In the genomic region with DNA sequence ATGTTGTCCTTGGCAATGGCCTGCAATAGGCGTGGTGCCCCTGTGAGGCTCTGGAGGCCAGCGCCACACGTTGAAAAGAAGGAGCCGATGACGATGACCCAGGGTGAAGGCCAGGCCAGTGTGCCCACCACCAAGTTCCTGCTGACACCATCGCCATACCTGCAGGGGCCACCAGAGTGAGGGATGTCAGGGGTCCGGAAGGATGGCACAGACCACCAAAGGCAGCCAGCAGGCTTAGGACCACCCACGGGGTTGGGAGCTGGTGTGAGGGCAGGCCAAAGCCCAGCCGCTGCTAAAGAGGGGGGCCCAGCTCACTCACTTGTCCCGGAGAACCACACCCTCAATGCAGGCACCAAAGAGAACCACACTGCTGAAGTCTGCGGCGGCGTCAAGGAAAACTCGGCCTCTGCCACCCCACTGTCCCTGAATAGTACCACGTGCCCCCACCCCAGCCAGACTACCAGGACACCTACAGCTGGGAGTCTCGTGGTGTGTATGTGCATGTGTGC, we compare ENCODE assay signal across 31 cellular contexts. TPM values are rescaled to one million over a fixed set of nuclear protein-coding genes. Genes with fewer than 3 reads are reported as not detected.
"Had no signal": no experiment of that assay in that cellular context is flagged by ENCODE, and none has a peak within 500 bp of the region (broad histone marks: within the 10 kb centered on the region; RNA-seq: fewer than 3 reads in every experiment).

No MANE protein-coding gene starts in this region.

- H3K4me3 ChIP-seq: PC-9, SJCRH30, SK-N-MC had no signal

- H3K9me3 ChIP-seq: SJCRH30 had no signal

- ATAC-seq: activated CD4-positive, alpha-beta T cell treated with anti-CD3 and anti-CD28 coated beads for 36 hours; activated CD4-positive, CD25-positive, alpha-beta regulatory T cell treated with anti-CD3 and anti-CD28 coated beads, Interleukin-2, amount 50 U/mL, for 24 hours; activated CD8-positive, alpha-beta T cell treated with anti-CD3 and anti-CD28 coated beads, Interleukin-2, amount 10 ng/mL, durations not matched to agents 7 days and 5 days; activated naive CD8-positive, alpha-beta T cell treated with anti-CD3 and anti-CD28 coated beads, Interleukin-2, amount 50 U/mL, for 24 hours had no signal

- H3K9ac ChIP-seq: KMS-11 had no signal

- H3K27me3 ChIP-seq: SJCRH30 had no signal

- H3K27ac ChIP-seq: KMS-11, PC-9, SJCRH30, SK-N-MC had no signal

- H2AFZ ChIP-seq: PC-9 had no signal

- DNase-seq: activated CD4-positive, alpha-beta T cell treated with anti-CD3 and anti-CD28 coated beads for 36 hours; activated CD4-positive, alpha-beta T cell treated with anti-CD3 and anti-CD28 coated beads, Interleukin-2, amount 10 ng/mL, durations not matched to agents 7 days and 5 days; activated CD4-positive, alpha-beta T cell treated with anti-CD3 and anti-CD28 coated beads, Interleukin-2, amount 50 U/mL, for 48 hours; activated CD8-positive, alpha-beta T cell treated with anti-CD3 and anti-CD28 coated beads, Interleukin-2, amount 10 ng/mL, durations not matched to agents 7 days and 5 days; activated gamma-delta T cell; activated naive CD4-positive, alpha-beta T cell treated with Interleukin-2 at 50 U/mL for 16 hours; activated naive CD8-positive, alpha-beta T cell treated with anti-CD3 and anti-CD28 coated beads, Interleukin-2, amount 50 U/mL, for 24 hours; activated T-cell treated with anti-CD3 and anti-CD28 coated beads, Interleukin-2, amount 50 U/mL, for 24 hours; anterior cingulate cortex; central memory CD4-positive, alpha-beta T cell; MM.1S; MV-4-11; NCI-H1092; NCI-H1436 treated with DMSO at 0.1 percent for 48 hours; NCI-H1694 treated with DMSO at 0.1 percent for 48 hours; NCI-H2029; NCI-H510A; NCI-H526; NCI-H748 treated with DMSO at 0.1 percent for 48 hours; NK-92 treated with Interleukin-12 subunit alpha and Interleukin-12 subunit beta, amount 100 ng/mL, for 24 hours; PC-9; SHP77; SJCRH30; T1000 had no signal

- H3K4me2 ChIP-seq: KMS-11, PC-9 had no signal

- H3K4me1 ChIP-seq: SJCRH30 had no signal

RNA-seq across cellular contexts. Expression of gene DPEP3, which starts 29.9 kb away (rescaled TPM):
- total RNA-seq: activated CD8-positive, alpha-beta T cell treated with anti-CD3 and anti-CD28 coated beads, Interleukin-2, amount 10 ng/mL, durations not matched to agents 7 days and 5 days; activated T-helper 2 cell treated with anti-CD3 and anti-CD28 coated beads, Interferon-gamma antibody, Interleukin-2, Interleukin-4, amounts not matched to agents 10 μg/mL and 5 μg/mL and 100 μg/mL, durations not matched to agents 14 hours and 24 hours and 36 hours; bronchial epithelial cell; LHCN-M2; OCI-LY7; PC-9; SJCRH30 had no signal
